ENCODE assay signal across 12 cellular contexts in genomic region chr12:51974646-51975045, GRCh38. TPM values are rescaled to one million over a fixed set of nuclear protein-coding genes. Genes with fewer than 3 reads are reported as not detected.
DNase-seq lines count a peak whose midpoint lies in the region; ATAC-seq and TF ChIP-seq lines count a peak whose summit lies in the region.
"Had no signal": no experiment of that assay in that cellular context is flagged by ENCODE, and none has a peak within 500 bp of the region (broad histone marks: within the 10 kb centered on the region; RNA-seq: fewer than 3 reads in every experiment).

No MANE protein-coding gene starts in this region.

- no peak overlapping the region for H3K4me3 ChIP-seq in HL-60 (replicated peaks; ENCODE audit: insufficient read depth, low read length)
- H3K4me3 ChIP-seq in naive thymus-derived CD4-positive, alpha-beta T cell (ENCODE audit: low read length) = peak overlapping the region; percentile 10

- H3K36me3 Mint-ChIP-seq in T-helper 1 cell treated with Interleukin-12 subunit alpha and Interleukin-12 subunit beta and Interleukin-4 antibody, amounts not matched to agents 30 μg/mL and 1 μg/mL, for 36 hours (ENCODE audit: low read depth) = peaks cover 8% of the 10 kb centered on the region
- H3K36me3 Mint-ChIP-seq in activated naive CD8-positive, alpha-beta T cell treated with anti-CD3 and anti-CD28 coated beads, Interleukin-2, amount 50 U/mL, for 24 hours (ENCODE audit: low read depth) = peaks cover 17% of the 10 kb centered on the region
- peaks cover 4 to 24% (median 17%) of the 10 kb centered on the region in 5 donors for H3K36me3 Mint-ChIP-seq in naive thymus-derived CD4-positive, alpha-beta T cell

- H3K4me1 Mint-ChIP-seq in T-helper 1 cell treated with Interleukin-12 subunit alpha and Interleukin-12 subunit beta and Interleukin-4 antibody, amounts not matched to agents 30 μg/mL and 1 μg/mL, for 36 hours (ENCODE audit: low read depth) = peaks cover 62% of the 10 kb centered on the region
- peaks cover 76% of the 10 kb centered on the region for H3K4me1 Mint-ChIP-seq in activated naive CD8-positive, alpha-beta T cell treated with anti-CD3 and anti-CD28 coated beads, Interleukin-2, amount 50 U/mL, for 24 hours
- peaks cover 63 to 76% (median 72%) of the 10 kb centered on the region in 7 donors for H3K4me1 Mint-ChIP-seq in naive thymus-derived CD4-positive, alpha-beta T cell

- no peaks in the 10 kb centered on the region for H3K9me3 Mint-ChIP-seq in T-helper 1 cell treated with Interleukin-12 subunit alpha and Interleukin-12 subunit beta and Interleukin-4 antibody, amounts not matched to agents 30 μg/mL and 1 μg/mL, for 36 hours
- no peaks in the 10 kb centered on the region for H3K9me3 Mint-ChIP-seq in activated naive CD8-positive, alpha-beta T cell treated with anti-CD3 and anti-CD28 coated beads, Interleukin-2, amount 50 U/mL, for 24 hours
- no peaks in the 10 kb centered on the region for H3K9me3 Mint-ChIP-seq in naive thymus-derived CD4-positive, alpha-beta T cell
- H3K9me3 Mint-ChIP-seq: naive B cell had no signal

- H3K27me3 ChIP-seq in HL-60 (ENCODE audit: insufficient read depth, poor library complexity, severe bottlenecking) = no peaks in the 10 kb centered on the region
- no peaks in the 10 kb centered on the region for H3K27me3 ChIP-seq in naive thymus-derived CD4-positive, alpha-beta T cell (ENCODE audit: control insufficient read depth in 2 of 2, insufficient read depth in 2 of 2, low read length in 2 of 2)

- ATAC-seq in activated naive CD8-positive, alpha-beta T cell treated with anti-CD3 and anti-CD28 coated beads, Interleukin-2, amount 50 U/mL, for 24 hours = no peak
- no peak for ATAC-seq in naive thymus-derived CD4-positive, alpha-beta T cell
- ATAC-seq in GM21737 (IDR thresholded peaks at IDR 0.05; ENCODE audit: unreplicated experiment) (no peak), GM21723 (IDR thresholded peaks at IDR 0.05; ENCODE audit: unreplicated experiment) (no peak)

- H3K27ac ChIP-seq in HL-60 (replicated peaks) = peak overlapping the region; percentile 83
- peak overlapping the region; percentile 42 for H3K27ac ChIP-seq in naive thymus-derived CD4-positive, alpha-beta T cell (ENCODE audit: low read depth, low read length)

- TF ChIP-seq CTCF in HL-60 (IDR thresholded peaks at IDR 0.05; ENCODE audit: insufficient read depth, low read length) = no peak

- POLR2A ChIA-PET in naive thymus-derived CD4-positive, alpha-beta T cell (lab: Charles Lee) = interaction anchor here (0.7 to 1.1 kb wide), 6 partner anchors 11 to 1465 kb away, joined by 3 read pairs; partner anchors contain the start of genes ACVR1B and ATG101

- H3K27me3 Mint-ChIP-seq in T-helper 1 cell treated with Interleukin-12 subunit alpha and Interleukin-12 subunit beta and Interleukin-4 antibody, amounts not matched to agents 30 μg/mL and 1 μg/mL, for 36 hours (ENCODE audit: low read depth) = peaks cover 14% of the 10 kb centered on the region
- H3K27me3 Mint-ChIP-seq in activated naive CD8-positive, alpha-beta T cell treated with anti-CD3 and anti-CD28 coated beads, Interleukin-2, amount 50 U/mL, for 24 hours = no peaks in the 10 kb centered on the region
- H3K27me3 Mint-ChIP-seq in naive thymus-derived CD4-positive, alpha-beta T cell = peaks cover 0 to 16% (median 0%) of the 10 kb centered on the region in 5 donors
- H3K27me3 Mint-ChIP-seq: naive B cell had no signal

- peak overlapping the region; percentile 31 for H3K4me3 Mint-ChIP-seq in T-helper 1 cell treated with Interleukin-12 subunit alpha and Interleukin-12 subunit beta and Interleukin-4 antibody, amounts not matched to agents 30 μg/mL and 1 μg/mL, for 36 hours
- no peak overlapping the region for H3K4me3 Mint-ChIP-seq in activated naive CD8-positive, alpha-beta T cell treated with anti-CD3 and anti-CD28 coated beads, Interleukin-2, amount 50 U/mL, for 24 hours
- peak overlapping the region; percentile 43 to 83 (median 66) for H3K4me3 Mint-ChIP-seq in naive thymus-derived CD4-positive, alpha-beta T cell

- CTCF ChIA-PET in naive thymus-derived CD4-positive, alpha-beta T cell (lab: Charles Lee) = interaction anchor here (0.9 to 1.8 kb wide), 7 partner anchors 8 to 51 kb away, joined by 3 to 8 read pairs (median 5); no protein-coding TSS in a partner anchor

- no peak for DNase-seq in T-helper 1 cell
- no peak for DNase-seq in HL-60 (ENCODE audit: low read depth in 1 of 2, low spot score in 1 of 2)
- peak; percentile 35 for DNase-seq in activated naive CD8-positive, alpha-beta T cell treated with anti-CD3 and anti-CD28 coated beads, Interleukin-2, amount 50 U/mL, for 24 hours
- DNase-seq in naive thymus-derived CD4-positive, alpha-beta T cell = no peak
- DNase-seq in SKM-1 treated with dmso at 0.1 percent for 144 hours (lab: John Stamatoyannopoulos, UW; ENCODE audit: unreplicated experiment) = no peak
- DNase-seq: COR-L47, naive B cell, NCI-H2081 treated with DMSO at 0.1 percent for 48 hours, NCI-H82 had no signal

- H3K4me1 ChIP-seq in naive thymus-derived CD4-positive, alpha-beta T cell (ENCODE audit: control insufficient read depth in 2 of 2, insufficient read depth in 2 of 2, low read length in 2 of 2) = peaks cover 56 to 65% of the 10 kb centered on the region in 2 donors

- no peak overlapping the region for H3K27ac Mint-ChIP-seq in T-helper 1 cell treated with Interleukin-12 subunit alpha and Interleukin-12 subunit beta and Interleukin-4 antibody, amounts not matched to agents 30 μg/mL and 1 μg/mL, for 36 hours
- H3K27ac Mint-ChIP-seq in activated naive CD8-positive, alpha-beta T cell treated with anti-CD3 and anti-CD28 coated beads, Interleukin-2, amount 50 U/mL, for 24 hours = no peak overlapping the region
- peak overlapping the region in 7 of 9 donors; percentile 1 to 94 (median 76) for H3K27ac Mint-ChIP-seq in naive thymus-derived CD4-positive, alpha-beta T cell

- intact Hi-C loops in naive thymus-derived CD4-positive, alpha-beta T cell (cut with micrococcal nuclease) = loop anchor here (1.0 to 10.0 kb wide), 3 partner anchors 23 to 550 kb away; partner anchors contain the start of genes ACVR1B (in 1 of the 2) and SLC4A8 (in 1 of the 2)

- no peaks in the 10 kb centered on the region for H3K9me3 ChIP-seq in naive thymus-derived CD4-positive, alpha-beta T cell (ENCODE audit: control insufficient read depth in 2 of 3, low read length in 3 of 3)

- peaks cover 0 to 13% (median 0%) of the 10 kb centered on the region in 3 experiments for H3K36me3 ChIP-seq in naive thymus-derived CD4-positive, alpha-beta T cell (ENCODE audit: control insufficient read depth in 2 of 3, insufficient read depth in 3 of 3, low read length in 3 of 3)

RNA-seq across cellular contexts. Expression of gene ACVR1B, which starts 23.1 kb away (rescaled TPM):
- 10 to 100 TPM in 4 of 5 experiments, 1 to 10 TPM in 1; 4.9 to 14.8 (median 14.2) TPM for total RNA-seq in naive thymus-derived CD4-positive, alpha-beta T cell
- 1 to 10 TPM; 2.5 to 2.9 TPM for polyA plus RNA-seq in naive thymus-derived CD4-positive, alpha-beta T cell

RNA-seq across cellular contexts. Expression of gene TAMALIN, which starts 32.1 kb away (rescaled TPM):
- total RNA-seq in naive thymus-derived CD4-positive, alpha-beta T cell = 100 to 1,000 TPM in 2 of 5 experiments, 10 to 100 TPM in 2, 1 to 10 TPM in 1; 5.6 to 501 (median 33.7) TPM
- 1 to 10 TPM; 1.1 to 1.3 TPM for polyA plus RNA-seq in naive thymus-derived CD4-positive, alpha-beta T cell

Comparison
In these comparisons a context has a peak if more than half of its experiments do, and no peak if none do; other contexts are left out.
1. H3K27ac Mint-ChIP-seq: peak in naive thymus-derived CD4-positive, alpha-beta T cell (7 of 9); none in T-helper 1 cell treated with Interleukin-12 subunit alpha and Interleukin-12 subunit beta and Interleukin-4 antibody, amounts not matched to agents 30 μg/mL and 1 μg/mL, for 36 hours (single experiment) and activated naive CD8-positive, alpha-beta T cell treated with anti-CD3 and anti-CD28 coated beads, Interleukin-2, amount 50 U/mL, for 24 hours (single experiment).